ENCODE assay signal across 21 cellular contexts in genomic region chr20:21090738-21091120, GRCh38. TPM values are rescaled to one million over a fixed set of nuclear protein-coding genes. Genes with fewer than 3 reads are reported as not detected.
DNase-seq lines count a peak whose midpoint lies in the region; ATAC-seq and TF ChIP-seq lines count a peak whose summit lies in the region.
"Had no signal": no experiment of that assay in that cellular context is flagged by ENCODE, and none has a peak within 500 bp of the region (broad histone marks: within the 10 kb centered on the region; RNA-seq: fewer than 3 reads in every experiment).

No MANE protein-coding gene starts in this region.

- no peaks in the 10 kb centered on the region for H3K4me1 ChIP-seq in esophagus muscularis mucosa
- H3K4me1 ChIP-seq in ascending aorta = no peaks in the 10 kb centered on the region
- no peaks in the 10 kb centered on the region for H3K4me1 ChIP-seq in spleen
- H3K4me1 ChIP-seq: lower lobe of right lung, thyroid gland had no signal

- DNase-seq in DMS79 treated with DMSO at 0.1 percent for 48 hours (lab: John Stamatoyannopoulos, UW) (peak; percentile 27), NCI-H1105 (lab: John Stamatoyannopoulos, UW) (peak; percentile 79), NCI-H748 (lab: John Stamatoyannopoulos, UW; ENCODE audit: unreplicated experiment) (peak; percentile 93), esophagus muscularis mucosa (ENCODE audit: extremely low spot score) (peak; percentile 80), foreskin melanocyte (no peak), natural killer cell (no peak), ascending aorta (ENCODE audit: low spot score in 2 of 2) (no peak), spleen (no peak)
- DNase-seq: activated CD4-positive, CD25-positive, alpha-beta regulatory T cell; activated CD8-positive, alpha-beta T cell treated with anti-CD3 and anti-CD28 coated beads, Interleukin-2, amount 10 ng/mL, durations not matched to agents 7 days and 5 days; activated naive CD4-positive, alpha-beta T cell treated with Interleukin-2 at 50 U/mL for 16 hours; activated T-cell treated with anti-CD3 and anti-CD28 coated beads, Interleukin-2, amount 50 U/mL, for 24 hours; effector memory CD4-positive, alpha-beta T cell; GOT3; immature natural killer cell; lower lobe of right lung; NCI-H82; right cardiac atrium; SK-N-SH; thyroid gland had no signal

- intact Hi-C loops in esophagus muscularis mucosa (cut with DNase I) (no loop called here), natural killer cell (cut with micrococcal nuclease) (no loop called here), ascending aorta (cut with DNase I) (no loop called here), spleen (cut with DNase I; ENCODE audit: low total_unique reads) (no loop called here)

- peaks cover 57 to 84% of the 10 kb centered on the region in 2 donors for H3K27me3 Mint-ChIP-seq in natural killer cell (ENCODE audit: low read depth in 2 of 2)

- no peaks in the 10 kb centered on the region for H3K4me1 Mint-ChIP-seq in natural killer cell
- H3K4me1 Mint-ChIP-seq: immature natural killer cell; stimulated activated effector memory CD8-positive, alpha-beta T cell treated with anti-CD3 and anti-CD28 coated beads, Interleukin-12 subunit alpha, Interleukin-12 subunit beta, amount 100 ng/mL, for 72 hours had no signal

- H3K9me3 ChIP-seq in esophagus muscularis mucosa (no peaks in the 10 kb centered on the region), ascending aorta (no peaks in the 10 kb centered on the region), spleen (no peaks in the 10 kb centered on the region)
- H3K9me3 ChIP-seq: lower lobe of right lung, SK-N-SH, thyroid gland had no signal

- TF ChIP-seq EP300 in esophagus muscularis mucosa (IDR thresholded peaks at IDR 0.05) = no peak

- H3K9me3 Mint-ChIP-seq in natural killer cell = no peaks in the 10 kb centered on the region
- H3K9me3 Mint-ChIP-seq: activated T-cell treated with anti-CD3 and anti-CD28 coated beads, Interleukin-2, amount 50 U/mL, for 24 hours; immature natural killer cell; stimulated activated effector memory CD8-positive, alpha-beta T cell treated with anti-CD3 and anti-CD28 coated beads, Interleukin-12 subunit alpha, Interleukin-12 subunit beta, amount 100 ng/mL, for 72 hours had no signal

- H3K27me3 ChIP-seq in esophagus muscularis mucosa (peaks cover 0 to 59% (median 10%) of the 10 kb centered on the region in 4 donors), ascending aorta (no peaks in the 10 kb centered on the region), spleen (replicated peaks in 1 of 7) (peaks cover 0 to 87% (median 27%) of the 10 kb centered on the region in 7 donors)
- H3K27me3 ChIP-seq: thyroid gland had no signal

- no peak overlapping the region for H3K4me3 ChIP-seq in esophagus muscularis mucosa
- no peak overlapping the region for H3K4me3 ChIP-seq in ascending aorta
- H3K4me3 ChIP-seq in spleen = no peak overlapping the region
- H3K4me3 ChIP-seq: lower lobe of right lung, thyroid gland had no signal

- TF ChIP-seq CTCF in esophagus muscularis mucosa (IDR thresholded peaks at IDR 0.05) (no peak), natural killer cell (IDR thresholded peaks at IDR 0.05) (no peak), ascending aorta (IDR thresholded peaks at IDR 0.05) (no peak), spleen (IDR thresholded peaks at IDR 0.05 in 8 of 11, conservative IDR thresholded peaks at IDR 0.05 in 3 of 11) (no peak)

- no peak overlapping the region for H3K4me3 Mint-ChIP-seq in natural killer cell
- H3K4me3 Mint-ChIP-seq: activated CD8-positive, alpha-beta T cell treated with anti-CD3 and anti-CD28 coated beads, Interleukin-2, amount 10 ng/mL, durations not matched to agents 7 days and 5 days; activated T-cell treated with anti-CD3 and anti-CD28 coated beads, Interleukin-2, amount 50 U/mL, for 24 hours; immature natural killer cell; stimulated activated effector memory CD8-positive, alpha-beta T cell treated with anti-CD3 and anti-CD28 coated beads, Interleukin-12 subunit alpha, Interleukin-12 subunit beta, amount 100 ng/mL, for 72 hours had no signal

- no peak overlapping the region for H3K27ac Mint-ChIP-seq in natural killer cell
- H3K27ac Mint-ChIP-seq: activated CD8-positive, alpha-beta T cell treated with anti-CD3 and anti-CD28 coated beads, Interleukin-2, amount 10 ng/mL, durations not matched to agents 7 days and 5 days; activated T-cell treated with anti-CD3 and anti-CD28 coated beads, Interleukin-2, amount 50 U/mL, for 24 hours; immature natural killer cell; stimulated activated effector memory CD8-positive, alpha-beta T cell treated with anti-CD3 and anti-CD28 coated beads, Interleukin-12 subunit alpha, Interleukin-12 subunit beta, amount 100 ng/mL, for 72 hours had no signal

- WGBS in esophagus muscularis mucosa = 81% methylated on average over 8 of the region's 10 CpGs
- WGBS in spleen, 5 donors = 72 to 87% (median 79%) methylated on average over 10 of the region's 10 CpGs

- no peaks in the 10 kb centered on the region for H3K36me3 Mint-ChIP-seq in natural killer cell
- H3K36me3 Mint-ChIP-seq: immature natural killer cell; stimulated activated effector memory CD8-positive, alpha-beta T cell treated with anti-CD3 and anti-CD28 coated beads, Interleukin-12 subunit alpha, Interleukin-12 subunit beta, amount 100 ng/mL, for 72 hours had no signal

- H3K36me3 ChIP-seq in esophagus muscularis mucosa (no peaks in the 10 kb centered on the region), ascending aorta (no peaks in the 10 kb centered on the region), spleen (no peaks in the 10 kb centered on the region)
- H3K36me3 ChIP-seq: lower lobe of right lung, thyroid gland had no signal

- no peak for TF ChIP-seq POLR2A in esophagus muscularis mucosa (IDR thresholded peaks at IDR 0.05; ENCODE audit: low read depth)
- no peak for TF ChIP-seq POLR2A in spleen (IDR thresholded peaks at IDR 0.05)

- H3K27ac ChIP-seq in esophagus muscularis mucosa (replicated peaks in 1 of 4) (no peak overlapping the region), ascending aorta (no peak overlapping the region), spleen (no peak overlapping the region)
- H3K27ac ChIP-seq: lower lobe of right lung, thyroid gland had no signal

- no peak for ATAC-seq in natural killer cell
- ATAC-seq: activated CD8-positive, alpha-beta T cell treated with anti-CD3 and anti-CD28 coated beads, Interleukin-2, amount 10 ng/mL, durations not matched to agents 7 days and 5 days; lower lobe of right lung; right cardiac atrium; stimulated activated effector memory CD8-positive, alpha-beta T cell treated with anti-CD3 and anti-CD28 coated beads, Interleukin-12 subunit alpha, Interleukin-12 subunit beta, amount 100 ng/mL, for 72 hours had no signal

RNA-seq across cellular contexts. Expression of gene LINC00237, which starts 15.4 kb away (rescaled TPM):
- not detected for total RNA-seq in esophagus muscularis mucosa
- total RNA-seq in natural killer cell = not detected
- not detected for total RNA-seq in ascending aorta
- not detected for total RNA-seq in spleen
- polyA plus RNA-seq in spleen = under 1 TPM in 1 of 3 donors, not detected in 2; 0.05 TPM
- total RNA-seq: activated CD8-positive, alpha-beta T cell treated with anti-CD3 and anti-CD28 coated beads, Interleukin-2, amount 10 ng/mL, durations not matched to agents 7 days and 5 days; lower lobe of right lung; right cardiac atrium had no signal
- polyA plus RNA-seq: right cardiac atrium, SK-N-SH had no signal

RNA-seq across cellular contexts. Expression of gene KIZ, which starts 35.2 kb away (rescaled TPM):
- total RNA-seq in esophagus muscularis mucosa (10 to 100 TPM; 17.2 to 32.0 (median 25.6) TPM), natural killer cell (10 to 100 TPM; 32.9 to 38.2 (median 35.3) TPM), ascending aorta (7.8 TPM), spleen (10 to 100 TPM; 18.6 to 57.9 (median 29.4) TPM)
- 10 to 100 TPM in 2 of 3 donors, 1 to 10 TPM in 1; 9.5 to 11.7 (median 10.8) TPM for polyA plus RNA-seq in spleen

Comparison
In these comparisons a context has a peak if more than half of its experiments do, and no peak if none do; other contexts are left out.
1. DNase-seq: peak in DMS79 treated with DMSO at 0.1 percent for 48 hours (single experiment), NCI-H1105 (single experiment), NCI-H748 (single experiment) and esophagus muscularis mucosa (single experiment); none in foreskin melanocyte (single experiment), natural killer cell (single experiment), ascending aorta (0 of 2) and spleen (single experiment).